Comparison of ENCODE assay signal across 1 cellular context in genomic region chrX:39196192-39197102, GRCh38.
TF ChIP-seq lines count a peak whose summit lies in the region.

No MANE protein-coding gene starts in this region.

TF ChIP-seq in GM23338, 12 proteins besides CTCF, POLR2A, EP300 and RAD21 (continued from another document):
- no peak for TF ChIP-seq REST (IDR thresholded peaks at IDR 0.05; ENCODE audit: unreplicated experiment)
- no peak for TF ChIP-seq CREB1 (CRISPR knock-in tag; IDR thresholded peaks at IDR 0.05; ENCODE audit: low read depth)
- TF ChIP-seq EZH2phosphoT487 (IDR thresholded peaks at IDR 0.05; ENCODE audit: unreplicated experiment): no peak
